In the genomic region with DNA sequence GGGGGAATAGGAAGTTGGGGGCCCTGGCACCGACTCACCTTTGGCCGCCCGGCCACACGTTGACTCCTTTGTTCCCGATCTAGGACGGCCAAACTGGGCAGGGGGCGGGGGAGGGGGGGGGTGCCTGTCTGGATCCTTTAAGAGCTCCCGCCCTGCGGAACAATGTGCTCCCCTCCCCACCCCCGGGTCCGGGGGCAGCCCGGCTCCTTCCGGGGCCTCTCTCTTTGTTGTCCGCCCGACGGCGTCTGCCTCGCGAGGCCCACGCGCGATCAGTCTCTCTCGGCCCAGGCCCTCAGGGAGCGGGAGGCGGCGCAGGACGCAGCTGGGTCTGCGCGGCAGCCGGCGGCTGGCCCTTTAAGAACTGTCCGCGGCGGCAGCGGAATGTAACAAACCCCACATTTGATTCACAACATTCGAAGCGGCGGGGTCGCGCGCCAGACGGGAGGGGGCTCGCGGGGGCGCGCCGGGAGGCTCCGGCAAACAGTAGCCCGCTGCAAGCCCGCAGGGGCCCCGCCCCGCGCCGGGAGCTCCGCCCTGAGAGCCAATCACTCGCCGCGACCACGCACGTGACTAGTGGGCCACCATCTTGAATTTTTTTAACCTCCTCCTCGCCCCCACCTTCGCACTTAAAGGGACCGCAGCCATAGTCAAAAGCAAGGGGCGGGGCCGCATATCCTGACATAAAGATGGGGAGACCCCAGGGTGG, we compare ENCODE assay signal across 8 cellular contexts. TPM values are rescaled to one million over a fixed set of nuclear protein-coding genes. Genes with fewer than 3 reads are reported as not detected.
A peak's percentile ranks its signal among the peaks of the same experiment; 100 is the strongest.
DNase-seq lines count a peak whose midpoint lies in the region; TF ChIP-seq lines count a peak whose summit lies in the region.

TSS of gene RNF44 (minus strand) at position 501 of the 706 bp plus-strand sequence. CDS start 4,930 bp downstream, outside the sequence.

- peak within 1 kb of the TSS; percentile 98 for H3K4me2 ChIP-seq in MM.1S (ENCODE audit: low read depth, low read length)

- peaks cover 39% of the 10 kb centered on the region for H3K79me2 ChIP-seq in MM.1S (ENCODE audit: low read length)

- H3K4me1 ChIP-seq in MM.1S (ENCODE audit: low read length): peaks cover 20% of the 10 kb centered on the region

- no peaks in the 10 kb centered on the region for H3K36me3 Mint-ChIP-seq in nephron progenitor cell (ENCODE audit: low read depth)
- peaks cover 5% of the 10 kb centered on the region for H3K36me3 Mint-ChIP-seq in stimulated activated naive CD8-positive, alpha-beta T cell treated with anti-CD3 and anti-CD28 coated beads, Interleukin-15, Interleukin-2, amounts not matched to agents 100 ng/mL and 50 ng/mL, for 24 hours (ENCODE audit: low read depth)

- H3K27ac Mint-ChIP-seq in nephron progenitor cell: peak within 1 kb of the TSS; percentile 100
- peak within 1 kb of the TSS; percentile 93 for H3K27ac Mint-ChIP-seq in stimulated activated naive CD8-positive, alpha-beta T cell treated with anti-CD3 and anti-CD28 coated beads, Interleukin-15, Interleukin-2, amounts not matched to agents 100 ng/mL and 50 ng/mL, for 24 hours

- H2AFZ ChIP-seq in MM.1S (ENCODE audit: low read length): peak within 1 kb of the TSS; percentile 96

- peaks cover 71% of the 10 kb centered on the region for H3K4me1 Mint-ChIP-seq in nephron progenitor cell
- peaks cover 71% of the 10 kb centered on the region for H3K4me1 Mint-ChIP-seq in stimulated activated naive CD8-positive, alpha-beta T cell treated with anti-CD3 and anti-CD28 coated beads, Interleukin-15, Interleukin-2, amounts not matched to agents 100 ng/mL and 50 ng/mL, for 24 hours (ENCODE audit: low read depth)

- no peaks in the 10 kb centered on the region for H4K20me1 ChIP-seq in MM.1S (ENCODE audit: insufficient read depth, low read length)

- no peaks in the 10 kb centered on the region for H3K27me3 ChIP-seq in MM.1S (replicated peaks; ENCODE audit: insufficient read depth, low read length)

- H3K27me3 Mint-ChIP-seq in nephron progenitor cell (ENCODE audit: low read depth, poor library complexity): peaks cover 2% of the 10 kb centered on the region
- H3K27me3 Mint-ChIP-seq in stimulated activated naive CD8-positive, alpha-beta T cell treated with anti-CD3 and anti-CD28 coated beads, Interleukin-15, Interleukin-2, amounts not matched to agents 100 ng/mL and 50 ng/mL, for 24 hours: no peaks in the 10 kb centered on the region

- H3K9me2 ChIP-seq in MM.1S (replicated peaks; ENCODE audit: insufficient read depth, low read length): no peaks in the 10 kb centered on the region

- no peaks in the 10 kb centered on the region for H3K9me3 Mint-ChIP-seq in nephron progenitor cell
- H3K9me3 Mint-ChIP-seq in stimulated activated naive CD8-positive, alpha-beta T cell treated with anti-CD3 and anti-CD28 coated beads, Interleukin-15, Interleukin-2, amounts not matched to agents 100 ng/mL and 50 ng/mL, for 24 hours: no peaks in the 10 kb centered on the region

- TF ChIP-seq CTCF in MM.1S (IDR thresholded peaks at IDR 0.05; ENCODE audit: low read length): no peak
- TF ChIP-seq CTCF in nephron progenitor cell (IDR thresholded peaks at IDR 0.05): no peak

- H3K9me3 ChIP-seq in MM.1S (replicated peaks; ENCODE audit: insufficient read depth, low read length): no peaks in the 10 kb centered on the region

- H3F3A ChIP-seq in MM.1S (ENCODE audit: insufficient read depth, low read length): peaks cover 10% of the 10 kb centered on the region

- H3K36me3 ChIP-seq in MM.1S (replicated peaks; ENCODE audit: insufficient read depth, low read length): no peaks in the 10 kb centered on the region

- peak within 1 kb of the TSS; percentile 99 for H3K4me3 Mint-ChIP-seq in nephron progenitor cell
- H3K4me3 Mint-ChIP-seq in stimulated activated naive CD8-positive, alpha-beta T cell treated with anti-CD3 and anti-CD28 coated beads, Interleukin-15, Interleukin-2, amounts not matched to agents 100 ng/mL and 50 ng/mL, for 24 hours: peak within 1 kb of the TSS; percentile 98

- peak within 1 kb of the TSS; percentile 83 for H3K27ac ChIP-seq in MM.1S (ENCODE audit: low read length)

- H3K4me3 ChIP-seq in MM.1S (ENCODE audit: low read length): peak within 1 kb of the TSS; percentile 97

- in situ Hi-C loops in G401 (cut with HindIII; ENCODE audit: low sequenced_read_pairs): no loop called here

- H3K9ac ChIP-seq in MM.1S (ENCODE audit: low read length): peak within 1 kb of the TSS; percentile 86

- DNase-seq in G401 (ENCODE audit: low spot score) (peak; percentile 98), HCEC 1CT (peak; percentile 97), MM.1S (peak; percentile 97), SHP77 treated with DMSO at 0.1 percent for 48 hours (lab: John Stamatoyannopoulos, UW) (peak; percentile 83), fibroblast of the conjunctiva (ENCODE audit: low read depth) (peak; percentile 96), nephron progenitor cell (peak; percentile 99)
- DNase-seq in activated effector memory CD4-positive, alpha-beta T cell treated with anti-CD3 and anti-CD28 coated beads, Interleukin-2, amount 50 U/mL, for 16 hours: peak; percentile 100

RNA-seq across cellular contexts. Expression of gene RNF44, which starts in this region (rescaled TPM):
- total RNA-seq in G401 (2014; rRNA removed; shearing (Covaris generic)): 4.0 and 6.7 TPM in 2 replicates

Comparison
In these comparisons a context has a peak if more than half of its experiments do, and no peak if none do; other contexts are left out.
1. Peak in every context shown above with its lines: DNase-seq, H3K4me3 ChIP-seq and H3K27ac ChIP-seq.